15 cellular contexts compared by ENCODE assay signal in genomic region chr11:14587203-14587602, GRCh38.
DNase-seq lines count a peak whose midpoint lies in the region; ATAC-seq and TF ChIP-seq lines count a peak whose summit lies in the region.
"Had no signal": no experiment of that assay in that cellular context is flagged by ENCODE, and none has a peak within 500 bp of the region (broad histone marks: within the 10 kb centered on the region; RNA-seq: fewer than 3 reads in every experiment).

No MANE protein-coding gene starts in this region.

- peak overlapping the region; percentile 6 for H3K27ac Mint-ChIP-seq in stimulated activated naive CD8-positive, alpha-beta T cell treated with anti-CD3 and anti-CD28 coated beads, Interleukin-15, Interleukin-2, amounts not matched to agents 100 ng/mL and 50 ng/mL, for 24 hours
- peak overlapping the region; percentile 8 for H3K27ac Mint-ChIP-seq in memory B cell
- H3K27ac Mint-ChIP-seq: activated CD4-positive, alpha-beta T cell treated with anti-CD3 and anti-CD28 coated beads, Interleukin-2, amount 10 ng/mL, durations not matched to agents 7 days and 5 days had no signal

- H3K36me3 Mint-ChIP-seq in stimulated activated naive CD8-positive, alpha-beta T cell treated with anti-CD3 and anti-CD28 coated beads, Interleukin-15, Interleukin-2, amounts not matched to agents 100 ng/mL and 50 ng/mL, for 24 hours (ENCODE audit: low read depth): peaks cover 73% of the 10 kb centered on the region
- H3K36me3 Mint-ChIP-seq in memory B cell: peaks cover 4% of the 10 kb centered on the region

- H3K27me3 ChIP-seq in adipocyte (replicated peaks; ENCODE audit: control insufficient read depth, insufficient read depth, low read length) (no peaks in the 10 kb centered on the region), tibial artery (no peaks in the 10 kb centered on the region)
- H3K27me3 ChIP-seq: left lung had no signal

- peaks cover 25% of the 10 kb centered on the region for H3K4me1 Mint-ChIP-seq in stimulated activated naive CD8-positive, alpha-beta T cell treated with anti-CD3 and anti-CD28 coated beads, Interleukin-15, Interleukin-2, amounts not matched to agents 100 ng/mL and 50 ng/mL, for 24 hours (ENCODE audit: low read depth)
- H3K4me1 Mint-ChIP-seq in memory B cell: peaks cover 7% of the 10 kb centered on the region

- H3K4me3 Mint-ChIP-seq in stimulated activated naive CD8-positive, alpha-beta T cell treated with anti-CD3 and anti-CD28 coated beads, Interleukin-15, Interleukin-2, amounts not matched to agents 100 ng/mL and 50 ng/mL, for 24 hours: no peak overlapping the region
- H3K4me3 Mint-ChIP-seq in memory B cell: no peak overlapping the region
- H3K4me3 Mint-ChIP-seq: activated CD4-positive, alpha-beta T cell treated with anti-CD3 and anti-CD28 coated beads, Interleukin-2, amount 10 ng/mL, durations not matched to agents 7 days and 5 days had no signal

- H3K36me3 ChIP-seq in adipocyte (ENCODE audit: control insufficient read depth, insufficient read depth, low read length, severe bottlenecking): no peaks in the 10 kb centered on the region
- H3K36me3 ChIP-seq in tibial artery: no peaks in the 10 kb centered on the region
- H3K36me3 ChIP-seq: left lung had no signal

- no peak overlapping the region for H3K27ac ChIP-seq in tibial artery
- H3K27ac ChIP-seq: left lung had no signal

- no peaks in the 10 kb centered on the region for H3K27me3 Mint-ChIP-seq in stimulated activated naive CD8-positive, alpha-beta T cell treated with anti-CD3 and anti-CD28 coated beads, Interleukin-15, Interleukin-2, amounts not matched to agents 100 ng/mL and 50 ng/mL, for 24 hours
- H3K27me3 Mint-ChIP-seq in memory B cell: peaks cover 3% of the 10 kb centered on the region
- H3K27me3 Mint-ChIP-seq: activated CD4-positive, alpha-beta T cell treated with anti-CD3 and anti-CD28 coated beads, Interleukin-2, amount 10 ng/mL, durations not matched to agents 7 days and 5 days had no signal

- peaks cover 13% of the 10 kb centered on the region for H3K4me1 ChIP-seq in adipocyte (ENCODE audit: control insufficient read depth, insufficient read depth, low read length)
- no peaks in the 10 kb centered on the region for H3K4me1 ChIP-seq in tibial artery

- no peak for ATAC-seq in stimulated activated naive CD8-positive, alpha-beta T cell treated with anti-CD3 and anti-CD28 coated beads, Interleukin-15, Interleukin-2, amounts not matched to agents 100 U/mL and 50 U/mL, for 24 hours
- ATAC-seq in memory B cell (ENCODE audit: low read depth): no peak
- ATAC-seq in GM21447 (IDR thresholded peaks at IDR 0.05; ENCODE audit: unreplicated experiment): no peak
- ATAC-seq in GM21423 (IDR thresholded peaks at IDR 0.05; ENCODE audit: unreplicated experiment): no peak
- no peak for ATAC-seq in HG03045 (IDR thresholded peaks at IDR 0.05; ENCODE audit: unreplicated experiment)
- ATAC-seq: left lung had no signal

- H3K4me3 ChIP-seq in adipocyte (ENCODE audit: low read length) (no peak overlapping the region), tibial artery (no peak overlapping the region)
- H3K4me3 ChIP-seq: left lung had no signal

- H3K9ac ChIP-seq in adipocyte (ENCODE audit: low read length): peak overlapping the region; percentile 37

- intact Hi-C loops in tibial artery (cut with DNase I; ENCODE audit: low total_unique reads): no loop called here

- no peak for DNase-seq in stimulated activated naive CD8-positive, alpha-beta T cell treated with anti-CD3 and anti-CD28 coated beads, Interleukin-15, Interleukin-2, amounts not matched to agents 100 U/mL and 50 U/mL, for 24 hours
- DNase-seq in adipocyte (ENCODE audit: low read depth) (no peak), memory B cell (ENCODE audit: low spot score in 2 of 2) (no peak), tibial artery (no peak)
- DNase-seq: activated CD4-positive, alpha-beta T cell treated with anti-CD3 and anti-CD28 coated beads, Interleukin-2, amount 10 ng/mL, durations not matched to agents 7 days and 5 days; dermis blood vessel endothelial cell; DMS153; HCEC 1CT; KBM-7; left lung; stimulated activated CD4-positive, alpha-beta T cell treated with anti-CD3 and anti-CD28 coated beads, Interleukin-4, amount 100 ng/mL, for 4 hours had no signal

- H3K9me3 ChIP-seq in adipocyte (ENCODE audit: control insufficient read depth, low read length) (no peaks in the 10 kb centered on the region), tibial artery (no peaks in the 10 kb centered on the region)
- H3K9me3 ChIP-seq: left lung had no signal

- TF ChIP-seq CTCF in tibial artery (IDR thresholded peaks at IDR 0.05): no peak

- peaks cover 16% of the 10 kb centered on the region for H3K9me3 Mint-ChIP-seq in stimulated activated naive CD8-positive, alpha-beta T cell treated with anti-CD3 and anti-CD28 coated beads, Interleukin-15, Interleukin-2, amounts not matched to agents 100 ng/mL and 50 ng/mL, for 24 hours
- H3K9me3 Mint-ChIP-seq in memory B cell: peaks cover 1% of the 10 kb centered on the region
